Comparison of ENCODE assay signal across 13 cellular contexts in the genomic region with DNA sequence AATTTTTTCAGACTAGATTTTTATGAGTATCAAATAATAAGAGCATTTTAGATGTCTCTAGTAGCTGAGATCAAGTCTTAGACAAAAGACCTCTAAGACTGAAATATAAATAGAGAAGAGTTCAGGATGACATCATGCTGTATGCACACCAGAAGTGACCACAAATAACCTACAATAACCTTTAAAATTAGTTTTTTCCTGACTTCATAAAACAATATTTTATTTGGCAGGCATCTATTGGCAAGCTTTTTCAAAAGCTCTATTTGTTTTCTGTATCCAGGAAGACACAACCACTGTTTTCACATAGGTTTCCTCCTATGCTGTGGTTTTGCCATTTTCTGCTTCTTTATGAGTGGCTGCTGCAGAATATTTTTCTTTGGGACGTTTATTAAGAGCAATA.
A peak's percentile ranks its signal among the peaks of the same experiment; 100 is the strongest.
DNase-seq lines count a peak whose midpoint lies in the region; ATAC-seq, FAIRE-seq and TF ChIP-seq lines count a peak whose summit lies in the region.
"Had no signal": no experiment of that assay in that cellular context is flagged by ENCODE, and none has a peak within 500 bp of the region (broad histone marks: within the 10 kb centered on the region; RNA-seq: fewer than 3 reads in every experiment).

No MANE protein-coding gene starts in this region.

- no peak for FAIRE-seq in small intestine (lab: Jason Lieb, UNC)
- FAIRE-seq: RCC 7860 had no signal

- WGBS in suprapubic skin: 16% methylated on average over 1 of the region's 1 CpG
- 15 to 37% (median 33%) methylated on average over 1 of the region's 1 CpG for WGBS in small intestine, 3 donors

- H3K4me1 ChIP-seq in suprapubic skin: peaks cover 37% of the 10 kb centered on the region
- no peaks in the 10 kb centered on the region for H3K4me1 ChIP-seq in small intestine (ENCODE audit: control insufficient read depth in 2 of 2, insufficient read depth in 1 of 2, low read depth in 1 of 2, low read length in 1 of 2)
- H3K4me1 ChIP-seq in A673 (ENCODE audit: insufficient read depth, low read length, poor library complexity, severe bottlenecking): peaks cover 24% of the 10 kb centered on the region

- CTCF ChIA-PET in A673 (lab: Charles Lee): no interaction called here

- H3K27me3 ChIP-seq in brain microvascular endothelial cell (replicated peaks): no peaks in the 10 kb centered on the region
- H3K27me3 ChIP-seq in suprapubic skin: no peaks in the 10 kb centered on the region
- no peaks in the 10 kb centered on the region for H3K27me3 ChIP-seq in small intestine (ENCODE audit: control insufficient read depth in 2 of 2, insufficient read depth in 2 of 2, low read length in 2 of 2)
- peaks cover 75% of the 10 kb centered on the region for H3K27me3 ChIP-seq in A673 (replicated peaks; ENCODE audit: insufficient read depth, low read depth, low read length, poor library complexity)

- no peak for TF ChIP-seq EP300 in suprapubic skin (IDR thresholded peaks at IDR 0.05)

- peak overlapping the region; percentile 5 for H3K27ac ChIP-seq in brain microvascular endothelial cell
- H3K27ac ChIP-seq in suprapubic skin: peak overlapping the region; percentile 49
- H3K27ac ChIP-seq in small intestine (ENCODE audit: low read depth in 1 of 2, low read length in 1 of 2): no peak overlapping the region
- no peak overlapping the region for H3K27ac ChIP-seq in A673 (ENCODE audit: low read depth, low read length, poor library complexity, severe bottlenecking)

- H3K4me3 ChIP-seq in brain microvascular endothelial cell (ENCODE audit: low read depth, low read length): no peak overlapping the region
- H3K4me3 ChIP-seq in suprapubic skin: no peak overlapping the region
- no peak overlapping the region for H3K4me3 ChIP-seq in small intestine (ENCODE audit: low read depth in 1 of 2, low read length in 2 of 2)
- H3K4me3 ChIP-seq in A673 (ENCODE audit: low read depth, low read length, poor library complexity, severe bottlenecking): no peak overlapping the region
- H3K4me3 ChIP-seq: lung had no signal

- ATAC-seq in left ventricle myocardium superior: peak; percentile 70

- no peak for TF ChIP-seq POLR2A in suprapubic skin (IDR thresholded peaks at IDR 0.05)

- in situ Hi-C loops in brain microvascular endothelial cell (cut with HindIII; ENCODE audit: low pct_ligation_motif_present, low sequenced_read_pairs): no loop called here

- TF ChIP-seq CTCF in brain microvascular endothelial cell (IDR thresholded peaks at IDR 0.05; ENCODE audit: low read depth, low read length, missing control alignments): no peak
- no peak for TF ChIP-seq CTCF in suprapubic skin (IDR thresholded peaks at IDR 0.05)
- TF ChIP-seq CTCF in A673 (conservative IDR thresholded peaks at IDR 0.05; ENCODE audit: low read depth, low read length): no peak

- POLR2A ChIA-PET in A673 (lab: Charles Lee; ENCODE audit: low non-redundant PET): no interaction called here

- DNase-seq in HCEC 1CT (peak; percentile 68), brain microvascular endothelial cell (peak; percentile 73), left ventricle myocardium superior (no peak), suprapubic skin (ENCODE audit: low spot score in 2 of 2) (no peak), small intestine (no peak), cerebellum (ENCODE audit: low spot score) (no peak), A673 (ENCODE audit: low spot score) (no peak)
- DNase-seq: activated CD4-positive, alpha-beta T cell treated with anti-CD3 and anti-CD28 coated beads, Interleukin-2, amount 50 U/mL, for 4 hours; activated naive CD4-positive, alpha-beta T cell treated with Interleukin-2 at 50 U/mL for 16 hours; NCI-H187 treated with DMSO at 0.1 percent for 48 hours; stimulated activated naive CD4-positive, alpha-beta T cell had no signal

- intact Hi-C loops in left ventricle myocardium superior (cut with micrococcal nuclease): loop anchor here (10.0 kb wide), 2 partner anchors 377 to 737 kb away; a partner anchor contains a TSS
- intact Hi-C loops in A673 (cut with micrococcal nuclease; ENCODE audit: unreplicated experiment): no loop called here

- H3K36me3 ChIP-seq in brain microvascular endothelial cell (replicated peaks): no peaks in the 10 kb centered on the region
- H3K36me3 ChIP-seq in suprapubic skin: no peaks in the 10 kb centered on the region
- no peaks in the 10 kb centered on the region for H3K36me3 ChIP-seq in small intestine (ENCODE audit: control insufficient read depth in 2 of 2, insufficient read depth in 2 of 2, low read length in 2 of 2)
- no peaks in the 10 kb centered on the region for H3K36me3 ChIP-seq in A673 (ENCODE audit: insufficient read depth, low read length, poor library complexity, severe bottlenecking)

- no TSS peak for BruUV-seq in A673 (replicated peaks; lab: Mats Ljungman, UMichigan)

- H3K9me3 ChIP-seq in suprapubic skin (no peaks in the 10 kb centered on the region), small intestine (ENCODE audit: control insufficient read depth, low read depth) (no peaks in the 10 kb centered on the region), A673 (ENCODE audit: low read depth, low read length, poor library complexity, severe bottlenecking) (no peaks in the 10 kb centered on the region)

Comparison
In these comparisons a context has a peak if more than half of its experiments do, and no peak if none do; other contexts are left out.
1. DNase-seq: peak in HCEC 1CT (single experiment) and brain microvascular endothelial cell (single experiment); none in left ventricle myocardium superior (single experiment), suprapubic skin (0 of 2), small intestine (single experiment), cerebellum (single experiment) and A673 (single experiment).
2. H3K27ac ChIP-seq: peak in brain microvascular endothelial cell (single experiment) and suprapubic skin (single experiment); none in small intestine (0 of 2) and A673 (single experiment).